30 cellular contexts compared by ENCODE assay signal in the genomic region with DNA sequence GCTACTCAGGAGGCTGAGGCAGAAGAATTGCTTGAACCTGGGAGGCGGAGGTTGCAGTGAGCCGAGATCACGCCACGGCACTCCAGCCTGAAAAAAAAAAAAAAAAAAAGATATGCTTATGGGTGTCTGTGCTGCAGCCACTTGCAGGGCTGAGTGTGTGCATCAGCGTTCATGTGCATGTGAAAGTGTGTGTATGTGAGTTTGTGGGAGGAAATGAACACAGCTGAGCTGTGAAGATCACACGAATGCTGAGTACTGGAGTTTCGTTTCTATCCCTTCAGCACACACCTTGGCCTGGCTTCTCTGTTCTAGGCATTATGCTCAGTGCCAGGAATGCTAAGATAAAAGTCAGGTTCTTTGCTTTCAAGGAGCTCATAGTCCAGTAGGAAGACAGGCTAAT. TPM values are rescaled to one million over a fixed set of nuclear protein-coding genes. Genes with fewer than 3 reads are reported as not detected.
"Had no signal": no experiment of that assay in that cellular context is flagged by ENCODE, and none has a peak within 500 bp of the region (broad histone marks: within the 10 kb centered on the region; RNA-seq: fewer than 3 reads in every experiment).

No MANE protein-coding gene starts in this region.

- H3K27ac Mint-ChIP-seq: activated CD4-positive, alpha-beta T cell treated with anti-CD3 and anti-CD28 coated beads for 36 hours; activated naive CD8-positive, alpha-beta T cell had no signal

- H3K4me3 Mint-ChIP-seq: activated CD4-positive, alpha-beta T cell treated with anti-CD3 and anti-CD28 coated beads for 36 hours; activated naive CD8-positive, alpha-beta T cell had no signal

- H3K27me3 Mint-ChIP-seq: activated naive CD8-positive, alpha-beta T cell had no signal

- H3K9me3 ChIP-seq: adrenal gland, SJCRH30, SK-N-SH had no signal

- H3K27me3 ChIP-seq: adrenal gland, SJCRH30 had no signal

- H3K4me1 ChIP-seq: adrenal gland, SJCRH30 had no signal

- H3K27ac ChIP-seq: adrenal gland, coronary artery, KMS-11, SJCRH30, VCaP had no signal

- H3K4me3 ChIP-seq: adrenal gland, coronary artery, SJCRH30 had no signal

- H3K36me3 Mint-ChIP-seq: activated naive CD8-positive, alpha-beta T cell had no signal

- H3K36me3 ChIP-seq: adrenal gland, SJCRH30 had no signal

- DNase-seq: activated CD4-positive, alpha-beta T cell treated with anti-CD3 and anti-CD28 coated beads for 36 hours; activated CD4-positive, alpha-beta T cell treated with anti-CD3 and anti-CD28 coated beads, Interleukin-2, amount 50 U/mL, for 48 hours; activated CD4-positive, CD25-positive, alpha-beta regulatory T cell; activated CD8-positive, alpha-beta memory T cell treated with anti-CD3 and anti-CD28 coated beads, Interleukin-2, amount 50 U/mL, for 48 hours; activated gamma-delta T cell treated with Interleukin-2 at 50 U/mL for 16 hours; activated T-cell treated with anti-CD3 and anti-CD28 coated beads, Interleukin-2, amount 50 U/mL, for 1 hour; adrenal gland; anterior cingulate cortex; MV-4-11; NCI-H1092 treated with DMSO at 0.1 percent for 48 hours; NCI-H1417 treated with DMSO at 0.1 percent for 48 hours; NCI-H1694; NCI-H2029; NCI-H2107; NCI-H2171 treated with DMSO at 0.1 percent for 48 hours; NCI-H226; NCI-H526; NCI-H774; Right ventricle myocardium superior; SJCRH30; SK-N-SH had no signal

RNA-seq across cellular contexts. Expression of a gene that starts 12.0 kb away (rescaled TPM):
- total RNA-seq: activated CD4-positive, alpha-beta T cell treated with anti-CD3 and anti-CD28 coated beads for 36 hours; cardiac septum; MCF 10A; NCI-H460; OCI-LY7; Right ventricle myocardium superior; RPMI7951; SJCRH30 had no signal
- polyA plus RNA-seq: SK-N-SH had no signal
